In the genomic region with DNA sequence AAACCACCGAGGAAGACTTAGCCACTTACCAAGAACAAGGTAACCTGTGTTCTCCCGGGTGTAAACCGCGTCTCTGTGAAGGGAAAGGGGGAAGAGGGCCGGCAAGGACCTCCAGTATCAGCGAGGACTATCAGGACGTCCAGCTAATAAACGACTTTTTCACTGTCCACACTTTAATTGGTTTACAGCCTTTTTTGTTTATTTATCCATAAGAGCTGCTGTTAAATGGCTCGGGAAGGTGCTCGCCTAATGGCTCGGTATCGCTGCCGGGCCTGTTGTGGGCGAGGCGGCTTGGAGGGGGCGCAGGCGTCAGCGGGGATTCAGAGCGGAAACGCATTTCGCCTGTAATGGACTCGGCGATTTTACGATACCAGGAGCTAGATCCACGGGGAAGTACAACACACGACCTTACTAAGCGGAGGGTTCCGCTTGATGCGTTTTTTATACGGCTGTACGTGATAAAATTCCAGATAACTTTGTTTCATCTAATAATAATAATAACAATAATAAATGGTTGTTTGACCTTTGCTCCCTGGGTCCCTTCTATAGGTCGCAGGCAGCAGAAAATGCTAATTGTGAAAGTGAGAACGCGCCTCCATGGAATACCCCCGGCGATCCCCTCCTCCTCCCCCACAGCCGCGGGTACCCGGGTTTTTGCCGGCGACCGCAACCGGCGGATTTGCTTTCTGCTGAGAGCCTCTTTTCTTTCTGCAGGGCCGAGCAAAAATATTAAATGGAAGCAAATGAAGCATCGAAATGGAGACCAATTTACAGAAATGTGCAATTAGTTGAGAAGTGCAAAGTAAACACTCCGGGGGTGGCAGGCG, we compare ENCODE assay signal across 13 cellular contexts. TPM values are rescaled to one million over a fixed set of nuclear protein-coding genes. Genes with fewer than 3 reads are reported as not detected.
A peak's percentile ranks its signal among the peaks of the same experiment; 100 is the strongest.
DNase-seq lines count a peak whose midpoint lies in the region; ATAC-seq, FAIRE-seq and TF ChIP-seq lines count a peak whose summit lies in the region.
"Had no signal": no experiment of that assay in that cellular context is flagged by ENCODE, and none has a peak within 500 bp of the region (broad histone marks: within the 10 kb centered on the region; RNA-seq: fewer than 3 reads in every experiment).

No MANE protein-coding gene starts in this region.

- H2BK5ac ChIP-seq in mesenchymal stem cell (ENCODE audit: low read depth, low read length, poor library complexity, severe bottlenecking), result no peak overlapping the region

- no peak overlapping the region for H3K4me3 ChIP-seq in mesenchymal stem cell (ENCODE audit: insufficient read depth in 1 of 2, low read depth in 1 of 2, low read length in 2 of 2)
- H3K4me3 ChIP-seq in spleen, result peak overlapping the region in 1 of 8 donors; percentile 24

- no peak for ATAC-seq in CD4-positive, alpha-beta T cell (ENCODE audit: poor library complexity)
- ATAC-seq in HG02588 (IDR thresholded peaks at IDR 0.05; ENCODE audit: unreplicated experiment) (no peak), GM21619 (IDR thresholded peaks at IDR 0.05; ENCODE audit: unreplicated experiment) (no peak), sciatic nerve (no peak)

- no peak overlapping the region for H4K8ac ChIP-seq in mesenchymal stem cell (ENCODE audit: low read length)

- no peak overlapping the region for H2BK120ac ChIP-seq in mesenchymal stem cell (ENCODE audit: low read depth, low read length)

- no peak overlapping the region for H3K9ac ChIP-seq in mesenchymal stem cell (ENCODE audit: low read length)

- peaks cover 25% of the 10 kb centered on the region for H3K4me1 ChIP-seq in mesenchymal stem cell (ENCODE audit: control insufficient read depth, insufficient read depth, low read depth, low read length)
- peaks cover 21 to 56% (median 47%) of the 10 kb centered on the region in 6 donors for H3K4me1 ChIP-seq in spleen

- no peak overlapping the region for H2AFZ ChIP-seq in mesenchymal stem cell (ENCODE audit: low read depth, low read length)

- peaks cover 80% of the 10 kb centered on the region for H3K27me3 Mint-ChIP-seq in CD4-positive, alpha-beta T cell
- H3K27me3 Mint-ChIP-seq in activated T-helper 1 cell treated with anti-CD3 and anti-CD28 coated beads, Interleukin-12 subunit alpha, Interleukin-12 subunit beta, Interleukin-2, Interleukin-4 antibody, amounts not matched to agents 30 ng/mL and 10 ng/mL and 1 ng/mL, durations not matched to agents 14 hours and 24 hours and 36 hours (ENCODE audit: insufficient read depth), result peaks cover 62% of the 10 kb centered on the region

- H3K27me3 ChIP-seq in CD4-positive, alpha-beta T cell (ENCODE audit: control insufficient read depth, insufficient read depth, low read length), result peaks cover 88% of the 10 kb centered on the region
- H3K27me3 ChIP-seq in mesenchymal stem cell (ENCODE audit: control insufficient read depth in 1 of 2, insufficient read depth in 1 of 2, low read length in 2 of 2) (peaks cover 77 to 83% of the 10 kb centered on the region in 2 experiments), spleen (replicated peaks in 1 of 7) (peaks cover 29 to 100% (median 96%) of the 10 kb centered on the region in 7 donors)

- no peaks in the 10 kb centered on the region for H3K36me3 Mint-ChIP-seq in CD4-positive, alpha-beta T cell (ENCODE audit: low read depth)
- no peaks in the 10 kb centered on the region for H3K36me3 Mint-ChIP-seq in activated T-helper 1 cell treated with anti-CD3 and anti-CD28 coated beads, Interleukin-12 subunit alpha, Interleukin-12 subunit beta, Interleukin-2, Interleukin-4 antibody, amounts not matched to agents 30 ng/mL and 10 ng/mL and 1 ng/mL, durations not matched to agents 14 hours and 24 hours and 36 hours (ENCODE audit: low read depth)

- no peak for TF ChIP-seq CTCF in CD4-positive, alpha-beta T cell (IDR thresholded peaks at IDR 0.05)
- no peak for TF ChIP-seq CTCF in spleen (IDR thresholded peaks at IDR 0.05 in 8 of 11, conservative IDR thresholded peaks at IDR 0.05 in 3 of 11)

- TF ChIP-seq POLR2A in GM12892 (IDR thresholded peaks at IDR 0.05; ENCODE audit: low read depth, low read length) (no peak), spleen (IDR thresholded peaks at IDR 0.05) (no peak)

- no peak overlapping the region for H3K23ac ChIP-seq in mesenchymal stem cell (ENCODE audit: low read length in 2 of 2)

- H3K18ac ChIP-seq in mesenchymal stem cell (ENCODE audit: low read depth in 1 of 2, low read length in 2 of 2), result no peak overlapping the region

- H2AK5ac ChIP-seq in mesenchymal stem cell (ENCODE audit: low read length, severe bottlenecking), result no peak overlapping the region

- H3K36me3 ChIP-seq in mesenchymal stem cell (ENCODE audit: control insufficient read depth in 1 of 2, insufficient read depth in 2 of 2, low read depth in 1 of 2, low read length in 2 of 2) (no peaks in the 10 kb centered on the region), spleen (no peaks in the 10 kb centered on the region)
- H3K36me3 ChIP-seq: WERI-Rb-1 had no signal

- no peak overlapping the region for H3K4ac ChIP-seq in mesenchymal stem cell (ENCODE audit: low read depth in 1 of 2, low read length in 2 of 2)

- H3K4me2 ChIP-seq in mesenchymal stem cell (ENCODE audit: low read length, poor library complexity, severe bottlenecking), result peak overlapping the region; percentile 5

- no peak overlapping the region for H3K14ac ChIP-seq in mesenchymal stem cell (ENCODE audit: low read length in 2 of 2)

- no peak overlapping the region for H3K27ac ChIP-seq in CD4-positive, alpha-beta T cell (ENCODE audit: low read depth, low read length)
- H3K27ac ChIP-seq in mesenchymal stem cell (ENCODE audit: low read length, poor library complexity, severe bottlenecking), result no peak overlapping the region
- H3K27ac ChIP-seq in spleen, result no peak overlapping the region
- H3K27ac ChIP-seq: RWPE1, WERI-Rb-1 had no signal

- no peak overlapping the region for H4K91ac ChIP-seq in mesenchymal stem cell (ENCODE audit: low read length)

- H2BK15ac ChIP-seq in mesenchymal stem cell (ENCODE audit: low read depth, poor library complexity, severe bottlenecking), result no peak overlapping the region

- no peak for DNase-seq in CD4-positive, alpha-beta T cell
- DNase-seq in GM12892 (ENCODE audit: insufficient read length) (peak; percentile 21), mesenchymal stem cell (no peak), spleen (no peak), sciatic nerve (ENCODE audit: low spot score) (no peak)
- DNase-seq in activated T-helper 1 cell treated with anti-CD3 and anti-CD28 coated beads, Interleukin-12 subunit alpha, Interleukin-12 subunit beta, Interleukin-2, Interleukin-4 antibody, amounts not matched to agents 30 ng/mL and 10 ng/mL and 1 ng/mL, durations not matched to agents 14 hours and 24 hours and 36 hours (ENCODE audit: low spot score), result no peak
- DNase-seq: stimulated activated CD4-positive, alpha-beta T cell treated with anti-CD3 and anti-CD28 coated beads, Interleukin-1b, Interleukin-23, amount 100 ng/mL, for 48 hours; WERI-Rb-1 had no signal

- intact Hi-C loops in CD4-positive, alpha-beta T cell (cut with DNase I, micrococcal nuclease), result no loop called here
- intact Hi-C loops in activated T-helper 1 cell treated with anti-CD3 and anti-CD28 coated beads, Interleukin-12 subunit alpha, Interleukin-12 subunit beta, Interleukin-2, Interleukin-4 antibody, amounts not matched to agents 30 ng/mL and 10 ng/mL and 1 ng/mL, durations not matched to agents 14 hours and 24 hours and 36 hours (cut with micrococcal nuclease), result no loop called here
- intact Hi-C loops in spleen (cut with DNase I; ENCODE audit: low total_unique reads), result no loop called here
- intact Hi-C loops in sciatic nerve (cut with DNase I), result no loop called here

- POLR2A ChIA-PET in CD4-positive, alpha-beta T cell (lab: Charles Lee), result no interaction called here

- peaks cover 39% of the 10 kb centered on the region for H3K4me1 Mint-ChIP-seq in CD4-positive, alpha-beta T cell (ENCODE audit: low read depth)
- H3K4me1 Mint-ChIP-seq in activated T-helper 1 cell treated with anti-CD3 and anti-CD28 coated beads, Interleukin-12 subunit alpha, Interleukin-12 subunit beta, Interleukin-2, Interleukin-4 antibody, amounts not matched to agents 30 ng/mL and 10 ng/mL and 1 ng/mL, durations not matched to agents 14 hours and 24 hours and 36 hours (ENCODE audit: low read depth), result peaks cover 5% of the 10 kb centered on the region

- H3K27ac Mint-ChIP-seq in CD4-positive, alpha-beta T cell, result no peak overlapping the region
- H3K27ac Mint-ChIP-seq in activated T-helper 1 cell treated with anti-CD3 and anti-CD28 coated beads, Interleukin-12 subunit alpha, Interleukin-12 subunit beta, Interleukin-2, Interleukin-4 antibody, amounts not matched to agents 30 ng/mL and 10 ng/mL and 1 ng/mL, durations not matched to agents 14 hours and 24 hours and 36 hours, result peak overlapping the region; percentile 44

- CTCF ChIA-PET in CD4-positive, alpha-beta T cell (lab: Charles Lee), result no interaction called here

- WGBS in mesenchymal stem cell, result 2% methylated on average over 39 of the region's 48 CpGs
- WGBS in spleen, 5 donors, result 4 to 8% (median 6%) methylated on average over 48 of the region's 48 CpGs

- no peak for FAIRE-seq in GM12892 (lab: Jason Lieb, UNC)
- FAIRE-seq: endometrium had no signal

- H2BK12ac ChIP-seq in mesenchymal stem cell (ENCODE audit: low read length in 2 of 2), result no peak overlapping the region

- H3K9me3 ChIP-seq in CD4-positive, alpha-beta T cell (ENCODE audit: control insufficient read depth, low read length), result no peaks in the 10 kb centered on the region
- H3K9me3 ChIP-seq in mesenchymal stem cell (ENCODE audit: control insufficient read depth, low read length) (no peaks in the 10 kb centered on the region), spleen (peaks cover 0 to 3% (median 0%) of the 10 kb centered on the region in 8 donors)

- H3K9me3 Mint-ChIP-seq in CD4-positive, alpha-beta T cell, result no peaks in the 10 kb centered on the region
- no peaks in the 10 kb centered on the region for H3K9me3 Mint-ChIP-seq in activated T-helper 1 cell treated with anti-CD3 and anti-CD28 coated beads, Interleukin-12 subunit alpha, Interleukin-12 subunit beta, Interleukin-2, Interleukin-4 antibody, amounts not matched to agents 30 ng/mL and 10 ng/mL and 1 ng/mL, durations not matched to agents 14 hours and 24 hours and 36 hours

- H3K4me3 Mint-ChIP-seq in CD4-positive, alpha-beta T cell, result peak overlapping the region; percentile 76
- H3K4me3 Mint-ChIP-seq in activated T-helper 1 cell treated with anti-CD3 and anti-CD28 coated beads, Interleukin-12 subunit alpha, Interleukin-12 subunit beta, Interleukin-2, Interleukin-4 antibody, amounts not matched to agents 30 ng/mL and 10 ng/mL and 1 ng/mL, durations not matched to agents 14 hours and 24 hours and 36 hours, result peak overlapping the region; percentile 22

- no peaks in the 10 kb centered on the region for H3K79me1 ChIP-seq in mesenchymal stem cell (replicated peaks; ENCODE audit: low read length, poor library complexity, severe bottlenecking)

RNA-seq across cellular contexts. Expression of a gene that starts 2.5 kb away (rescaled TPM):
- total RNA-seq in CD4-positive, alpha-beta T cell, result not detected
- polyA plus RNA-seq in GM12892 (2012; ENCODE audit: missing spikeins), result 0.17 TPM
- total RNA-seq in activated T-helper 1 cell treated with anti-CD3 and anti-CD28 coated beads, Interleukin-12 subunit alpha, Interleukin-12 subunit beta, Interleukin-2, Interleukin-4 antibody, amounts not matched to agents 30 ng/mL and 10 ng/mL and 1 ng/mL, durations not matched to agents 14 hours and 24 hours and 36 hours, result not detected in 2 replicates
- polyA plus RNA-seq in mesenchymal stem cell (2013, experiment 1 of 2), result not detected
- not detected for polyA plus RNA-seq in mesenchymal stem cell (2013, experiment 2 of 2)
- total RNA-seq in spleen, result not detected
- polyA plus RNA-seq in spleen, result not detected
- not detected for total RNA-seq in sciatic nerve
- total RNA-seq: subcutaneous adipose tissue had no signal

RNA-seq across cellular contexts. Expression of a gene that starts 51.8 kb away (rescaled TPM):
- not detected for total RNA-seq in CD4-positive, alpha-beta T cell
- polyA plus RNA-seq in GM12892 (2012; ENCODE audit: missing spikeins), result not detected
- total RNA-seq in activated T-helper 1 cell treated with anti-CD3 and anti-CD28 coated beads, Interleukin-12 subunit alpha, Interleukin-12 subunit beta, Interleukin-2, Interleukin-4 antibody, amounts not matched to agents 30 ng/mL and 10 ng/mL and 1 ng/mL, durations not matched to agents 14 hours and 24 hours and 36 hours, result not detected in 2 replicates
- 1.9 TPM for polyA plus RNA-seq in mesenchymal stem cell (2013, experiment 1 of 2)
- 1.7 TPM for polyA plus RNA-seq in mesenchymal stem cell (2013, experiment 2 of 2)
- total RNA-seq in spleen, result not detected
- polyA plus RNA-seq in spleen, result under 1 TPM in 2 of 3 donors, not detected in 1; 0.02 to 0.03 TPM
- total RNA-seq in sciatic nerve, result not detected
- total RNA-seq: subcutaneous adipose tissue had no signal
